28 cellular contexts compared by ENCODE assay signal in the genomic region with DNA sequence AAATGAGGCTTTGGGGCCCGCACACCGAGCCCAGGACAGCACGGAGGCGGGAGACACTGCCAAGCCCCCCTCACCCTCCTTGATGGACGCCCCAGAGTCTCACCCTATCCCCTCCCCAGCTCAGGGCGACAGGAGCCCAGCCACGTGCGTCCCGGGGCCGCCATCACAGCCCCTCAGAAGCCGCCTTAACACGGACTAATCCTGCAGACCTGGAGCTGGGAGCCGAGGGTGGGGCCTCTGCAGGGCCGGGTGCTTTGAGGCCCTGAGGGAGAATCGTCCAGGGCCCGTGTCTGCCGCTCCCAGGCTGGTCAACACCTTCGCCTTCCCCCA.
DNase-seq lines count a peak whose midpoint lies in the region; ATAC-seq and TF ChIP-seq lines count a peak whose summit lies in the region.
"Had no signal": no experiment of that assay in that cellular context is flagged by ENCODE, and none has a peak within 500 bp of the region (broad histone marks: within the 10 kb centered on the region; RNA-seq: fewer than 3 reads in every experiment).

No MANE protein-coding gene starts in this region.

- TF ChIP-seq POLR2A in gastroesophageal sphincter (IDR thresholded peaks at IDR 0.05): no peak

- no peak for TF ChIP-seq EP300 in gastroesophageal sphincter (IDR thresholded peaks at IDR 0.05)

- peak overlapping the region; percentile 47 for H2AK5ac ChIP-seq in neuronal stem cell (ENCODE audit: low read depth, low read length)

- H2BK5ac ChIP-seq in neuronal stem cell (ENCODE audit: low read length): peak overlapping the region; percentile 39

- H3K23ac ChIP-seq in neuronal stem cell (ENCODE audit: low read depth, low read length, poor library complexity): no peak overlapping the region

- H3K14ac ChIP-seq in neuronal stem cell (ENCODE audit: low read length): peak overlapping the region; percentile 25

- H3K18ac ChIP-seq in neuronal stem cell (ENCODE audit: low read length): no peak overlapping the region

- no peak overlapping the region for H3K4me2 ChIP-seq in neuronal stem cell (ENCODE audit: insufficient read depth, low read length, poor library complexity, severe bottlenecking)
- H3K4me2 ChIP-seq: A549; BLaER1; BLaER1 treated with 17β-estradiol and CSF1 and Interleukin-3, amounts not matched to agents 10 nM and 100 nM had no signal

- peaks cover 0 to 2% of the 10 kb centered on the region in 2 donors for H3K9me3 ChIP-seq in neuronal stem cell (replicated peaks in 1 of 2; ENCODE audit: control insufficient read depth in 2 of 2, insufficient read depth in 1 of 2, low read depth in 1 of 2, low read length in 2 of 2)
- no peaks in the 10 kb centered on the region for H3K9me3 ChIP-seq in gastroesophageal sphincter
- H3K9me3 ChIP-seq: A549; BE2C; BLaER1; BLaER1 treated with 17β-estradiol and CSF1 and Interleukin-3, amounts not matched to agents 10 nM and 100 nM; Caco-2 had no signal

- TF ChIP-seq CTCF in gastroesophageal sphincter (IDR thresholded peaks at IDR 0.05): no peak

- H2BK12ac ChIP-seq in neuronal stem cell (ENCODE audit: low read length): no peak overlapping the region

- peaks cover 5% of the 10 kb centered on the region for H3K79me1 ChIP-seq in neuronal stem cell (ENCODE audit: low read depth, low read length)

- H3K9ac ChIP-seq in neuronal stem cell (ENCODE audit: low read depth, low read length, poor library complexity): no peak overlapping the region
- H3K9ac ChIP-seq: BLaER1; BLaER1 treated with 17β-estradiol and CSF1 and Interleukin-3, amounts not matched to agents 10 nM and 100 nM had no signal

- H3K27me3 ChIP-seq in neuronal stem cell (ENCODE audit: control insufficient read depth in 3 of 3, insufficient read depth in 3 of 3, low read depth in 1 of 3, low read length in 3 of 3): peaks cover 0 to 37% (median 0%) of the 10 kb centered on the region in 3 experiments
- peaks cover 74% of the 10 kb centered on the region for H3K27me3 ChIP-seq in gastroesophageal sphincter

- no peak overlapping the region for H3K27ac ChIP-seq in neuronal stem cell (replicated peaks; ENCODE audit: low read length)
- H3K27ac ChIP-seq in gastroesophageal sphincter: no peak overlapping the region
- H3K27ac ChIP-seq: 22Rv1; A549; BLaER1; BLaER1 treated with 17β-estradiol and CSF1 and Interleukin-3, amounts not matched to agents 10 nM and 100 nM; C4-2B had no signal

- no peak overlapping the region for H3K4ac ChIP-seq in neuronal stem cell (ENCODE audit: low read length)

- peaks cover 4 to 7% of the 10 kb centered on the region in 2 donors for H3K4me1 ChIP-seq in neuronal stem cell (ENCODE audit: control insufficient read depth in 2 of 2, insufficient read depth in 1 of 2, low read depth in 1 of 2, low read length in 2 of 2)
- H3K4me1 ChIP-seq in gastroesophageal sphincter: peaks cover 0 to 13% (median 7%) of the 10 kb centered on the region in 3 donors
- H3K4me1 ChIP-seq: BE2C had no signal

- H3K36me3 ChIP-seq in neuronal stem cell (replicated peaks in 1 of 2; ENCODE audit: control insufficient read depth in 2 of 2, insufficient read depth in 2 of 2, low read length in 2 of 2) (no peaks in the 10 kb centered on the region), gastroesophageal sphincter (no peaks in the 10 kb centered on the region)
- H3K36me3 ChIP-seq: BE2C; BLaER1; BLaER1 treated with 17β-estradiol and CSF1 and Interleukin-3, amounts not matched to agents 10 nM and 100 nM had no signal

- H2BK15ac ChIP-seq in neuronal stem cell (ENCODE audit: low read length): peak overlapping the region; percentile 97

- H4K91ac ChIP-seq in neuronal stem cell (ENCODE audit: low read depth, low read length, poor library complexity): no peak overlapping the region

- no CpG with 5 or more reads among the region's 18 CpGs for WGBS in neuronal stem cell (ENCODE audit: extremely low coverage in 2 of 2, insufficient read length in 2 of 2, insufficient replicate concordance in 1 of 2), 2 donors
- 70% methylated on average over 7 of the region's 18 CpGs; no CpG with 5 or more reads in 1 of the 2 donors for WGBS in gastroesophageal sphincter (ENCODE audit: low coverage in 1 of 2), 2 donors

- no peak overlapping the region for H4K8ac ChIP-seq in neuronal stem cell (ENCODE audit: low read depth, low read length)

- H2BK120ac ChIP-seq in neuronal stem cell (ENCODE audit: low read depth, low read length): no peak overlapping the region

- no peak for ATAC-seq in gastroesophageal sphincter
- ATAC-seq: A549; CD8-positive, alpha-beta T cell had no signal

- DNase-seq in NCI-H82 (lab: John Stamatoyannopoulos, UW) (peak; percentile 44), NCI-H82 treated with DMSO at 0.1 percent for 48 hours (lab: John Stamatoyannopoulos, UW; ENCODE audit: unreplicated experiment) (no peak), neuronal stem cell (ENCODE audit: low spot score) (no peak)
- DNase-seq: 8988T; ACHN; AML-193; BE2C; C1 segment of cervical spinal cord; Caco-2; Calu3; CD4-positive, alpha-beta memory T cell; CD4-positive, alpha-beta T cell; CD4-positive, CD25-positive, alpha-beta regulatory T cell; CD8-positive, alpha-beta memory T cell; CD8-positive, alpha-beta T cell; COR-L47; DMS 273 treated with DMSO at 0.1 percent for 48 hours; DMS153; DMS79; DMS79 treated with DMSO at 0.1 percent for 48 hours; DND-41; EL had no signal

- no peak overlapping the region for H3K4me3 ChIP-seq in neuronal stem cell (ENCODE audit: low read length in 2 of 2)
- H3K4me3 ChIP-seq in gastroesophageal sphincter: no peak overlapping the region
- H3K4me3 ChIP-seq: A549; BLaER1; BLaER1 treated with 17β-estradiol and CSF1 and Interleukin-3, amounts not matched to agents 10 nM and 100 nM had no signal

- H2AFZ ChIP-seq in neuronal stem cell (ENCODE audit: low read length): no peak overlapping the region
